In the genomic region with DNA sequence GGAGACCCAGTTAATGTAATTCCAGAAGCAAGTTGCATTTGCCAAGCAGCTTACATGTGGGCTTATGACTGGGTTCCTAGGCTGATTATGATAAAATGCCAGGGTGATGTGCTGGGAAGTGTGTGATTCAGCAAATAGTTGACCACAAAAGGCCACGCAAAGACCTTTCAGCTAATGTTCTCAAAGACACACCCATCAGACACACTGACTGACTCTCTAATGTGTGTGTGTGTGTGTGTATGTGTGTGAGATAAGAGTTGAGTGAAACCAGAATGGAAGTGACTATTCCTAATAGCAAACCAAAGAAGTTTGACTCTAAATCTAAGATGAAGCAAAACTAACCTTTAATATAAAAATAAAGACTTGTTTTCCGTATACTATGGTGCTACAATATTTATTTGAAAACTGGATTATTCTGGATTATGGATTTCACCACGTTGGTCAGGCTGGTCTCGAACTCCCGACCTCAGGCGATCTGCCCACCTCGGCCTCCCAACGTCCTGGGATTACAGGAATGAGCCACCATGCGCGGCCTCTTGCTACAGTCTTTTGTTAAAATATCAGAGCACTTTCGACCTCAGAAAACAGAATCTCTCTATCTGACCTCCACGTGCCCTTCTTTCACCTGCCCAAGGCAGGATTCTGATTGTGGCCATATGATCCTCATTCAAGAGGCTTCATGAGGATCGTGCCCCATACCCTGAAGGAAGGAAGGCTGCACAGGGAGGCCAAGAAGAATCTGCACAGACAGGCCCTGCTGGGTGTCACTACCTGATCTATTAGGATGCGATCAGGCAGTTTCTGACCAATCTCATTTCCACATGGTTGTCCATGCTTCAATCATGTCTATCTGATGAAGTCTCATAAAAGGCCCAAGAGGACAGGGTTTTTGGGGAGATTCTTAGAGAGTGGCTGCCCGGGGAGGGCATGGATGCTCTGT, we compare ENCODE assay signal across 1 cellular context.
A peak's percentile ranks its signal among the peaks of the same experiment; 100 is the strongest.
TF ChIP-seq lines count a peak whose summit lies in the region.

No MANE protein-coding gene starts in this region.

TF ChIP-seq in K562, 482 proteins besides CTCF, POLR2A, EP300 and RAD21 (continued from another document and continues in another):
- TF ChIP-seq ZHX1 (conservative IDR thresholded peaks at IDR 0.05; ENCODE audit: low read length) (no peak), GTF2E2 (tag; IDR thresholded peaks at IDR 0.05) (no peak), MECOM (CRISPR knock-in tag; IDR thresholded peaks at IDR 0.05) (no peak), SPI1 (IDR thresholded peaks at IDR 0.05; ENCODE audit: borderline replicate concordance, low read depth, low read length) (0 out of 2 replicates have a peak, but pooled peaks have one; percentile 50), ZBTB43 (CRISPR knock-in tag; IDR thresholded peaks at IDR 0.05) (peak; percentile 57; the same call in 1 of the 2 replicates), MLLT1 (IDR thresholded peaks at IDR 0.05) (peak in 1 of 2 experiments; percentile 97; a peak in 2 of 4 replicates), CEBPB (tag; IDR thresholded peaks at IDR 0.05) (0 out of 2 replicates have a peak, but pooled peaks have one; percentile 18), L3MBTL2 (IDR thresholded peaks at IDR 0.05) (0 out of 2 replicates have a peak, but pooled peaks have one; percentile 61), HDAC8 (tag; IDR thresholded peaks at IDR 0.05) (no peak), MAFG (tag; conservative IDR thresholded peaks at IDR 0.05) (peak; percentile 96), U2AF1 (optimal IDR thresholded peaks at IDR 0.05; ENCODE audit: low read depth, low read length) (no peak), GTF2F1 (IDR thresholded peaks at IDR 0.05; ENCODE audit: low read depth, low read length) (no peak), SNAPC5 (CRISPR knock-in tag; IDR thresholded peaks at IDR 0.05) (no peak), MCM3 (IDR thresholded peaks at IDR 0.05) (no peak), ZNF583 (CRISPR knock-in tag; IDR thresholded peaks at IDR 0.05) (no peak), RFX1 (IDR thresholded peaks at IDR 0.05) (no peak), NONO (IDR thresholded peaks at IDR 0.05; ENCODE audit: low read depth in 2 of 2, low read length in 1 of 2) (peak in 1 of 2 experiments; percentile 73; a peak in 1 of 4 replicates), PCBP1 (IDR thresholded peaks at IDR 0.05; ENCODE audit: low read depth, low read length, poor library complexity, severe bottlenecking) (no peak), TAF7 (tag; IDR thresholded peaks at IDR 0.05) (no peak), MTA2 (IDR thresholded peaks at IDR 0.05; ENCODE audit: low read depth) (peak; percentile 88), TRIM24 (IDR thresholded peaks at IDR 0.05) (peak; percentile 53 to 82; a peak in 2 of 4 replicates), PRDM10 (IDR thresholded peaks at IDR 0.05; ENCODE audit: partially characterized antibody) (peak; percentile 24), TAF1 (IDR thresholded peaks at IDR 0.05; ENCODE audit: control insufficient read depth, extremely low read depth, insufficient read depth, low read length, severe bottlenecking) (no peak), JUNB (CRISPR knock-in tag; conservative IDR thresholded peaks at IDR 0.05) (no peak), NFE2 (IDR thresholded peaks at IDR 0.05; ENCODE audit: low read depth) (peak; percentile 100), PYGO2 (tag; IDR thresholded peaks at IDR 0.05) (no peak), PHB (CRISPR knock-in tag; IDR thresholded peaks at IDR 0.05) (no peak), MAFK (IDR thresholded peaks at IDR 0.05; ENCODE audit: low read length) (peak; percentile 95), MTA3 (IDR thresholded peaks at IDR 0.05; ENCODE audit: borderline replicate concordance) (peak; percentile 91), SMARCA5 (IDR thresholded peaks at IDR 0.05) (no peak)
- TF ChIP-seq, protein P1, sequence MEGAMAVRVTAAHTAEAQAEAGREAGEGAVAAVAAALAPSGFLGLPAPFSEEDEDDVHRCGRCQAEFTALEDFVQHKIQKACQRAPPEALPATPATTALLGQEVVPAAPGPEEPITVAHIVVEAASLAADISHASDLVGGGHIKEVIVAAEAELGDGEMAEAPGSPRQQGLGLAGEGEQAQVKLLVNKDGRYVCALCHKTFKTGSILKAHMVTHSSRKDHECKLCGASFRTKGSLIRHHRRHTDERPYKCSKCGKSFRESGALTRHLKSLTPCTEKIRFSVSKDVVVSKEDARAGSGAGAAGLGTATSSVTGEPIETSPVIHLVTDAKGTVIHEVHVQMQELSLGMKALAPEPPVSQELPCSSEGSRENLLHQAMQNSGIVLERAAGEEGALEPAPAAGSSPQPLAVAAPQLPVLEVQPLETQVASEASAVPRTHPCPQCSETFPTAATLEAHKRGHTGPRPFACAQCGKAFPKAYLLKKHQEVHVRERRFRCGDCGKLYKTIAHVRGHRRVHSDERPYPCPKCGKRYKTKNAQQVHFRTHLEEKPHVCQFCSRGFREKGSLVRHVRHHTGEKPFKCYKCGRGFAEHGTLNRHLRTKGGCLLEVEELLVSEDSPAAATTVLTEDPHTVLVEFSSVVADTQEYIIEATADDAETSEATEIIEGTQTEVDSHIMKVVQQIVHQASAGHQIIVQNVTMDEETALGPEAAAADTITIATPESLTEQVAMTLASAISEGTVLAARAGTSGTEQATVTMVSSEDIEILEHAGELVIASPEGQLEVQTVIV (CRISPR knock-in tag; IDR thresholded peaks at IDR 0.05; ENCODE audit: borderline replicate concordance), result no peak
- TF ChIP-seq, protein P2, sequence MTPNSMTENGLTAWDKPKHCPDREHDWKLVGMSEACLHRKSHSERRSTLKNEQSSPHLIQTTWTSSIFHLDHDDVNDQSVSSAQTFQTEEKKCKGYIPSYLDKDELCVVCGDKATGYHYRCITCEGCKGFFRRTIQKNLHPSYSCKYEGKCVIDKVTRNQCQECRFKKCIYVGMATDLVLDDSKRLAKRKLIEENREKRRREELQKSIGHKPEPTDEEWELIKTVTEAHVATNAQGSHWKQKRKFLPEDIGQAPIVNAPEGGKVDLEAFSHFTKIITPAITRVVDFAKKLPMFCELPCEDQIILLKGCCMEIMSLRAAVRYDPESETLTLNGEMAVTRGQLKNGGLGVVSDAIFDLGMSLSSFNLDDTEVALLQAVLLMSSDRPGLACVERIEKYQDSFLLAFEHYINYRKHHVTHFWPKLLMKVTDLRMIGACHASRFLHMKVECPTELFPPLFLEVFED (CRISPR knock-in tag; conservative IDR thresholded peaks at IDR 0.05), result no peak
- TF ChIP-seq, protein P3, sequence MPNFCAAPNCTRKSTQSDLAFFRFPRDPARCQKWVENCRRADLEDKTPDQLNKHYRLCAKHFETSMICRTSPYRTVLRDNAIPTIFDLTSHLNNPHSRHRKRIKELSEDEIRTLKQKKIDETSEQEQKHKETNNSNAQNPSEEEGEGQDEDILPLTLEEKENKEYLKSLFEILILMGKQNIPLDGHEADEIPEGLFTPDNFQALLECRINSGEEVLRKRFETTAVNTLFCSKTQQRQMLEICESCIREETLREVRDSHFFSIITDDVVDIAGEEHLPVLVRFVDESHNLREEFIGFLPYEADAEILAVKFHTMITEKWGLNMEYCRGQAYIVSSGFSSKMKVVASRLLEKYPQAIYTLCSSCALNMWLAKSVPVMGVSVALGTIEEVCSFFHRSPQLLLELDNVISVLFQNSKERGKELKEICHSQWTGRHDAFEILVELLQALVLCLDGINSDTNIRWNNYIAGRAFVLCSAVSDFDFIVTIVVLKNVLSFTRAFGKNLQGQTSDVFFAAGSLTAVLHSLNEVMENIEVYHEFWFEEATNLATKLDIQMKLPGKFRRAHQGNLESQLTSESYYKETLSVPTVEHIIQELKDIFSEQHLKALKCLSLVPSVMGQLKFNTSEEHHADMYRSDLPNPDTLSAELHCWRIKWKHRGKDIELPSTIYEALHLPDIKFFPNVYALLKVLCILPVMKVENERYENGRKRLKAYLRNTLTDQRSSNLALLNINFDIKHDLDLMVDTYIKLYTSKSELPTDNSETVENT (CRISPR knock-in tag; IDR thresholded peaks at IDR 0.05), result no peak
- TF ChIP-seq, protein P4, sequence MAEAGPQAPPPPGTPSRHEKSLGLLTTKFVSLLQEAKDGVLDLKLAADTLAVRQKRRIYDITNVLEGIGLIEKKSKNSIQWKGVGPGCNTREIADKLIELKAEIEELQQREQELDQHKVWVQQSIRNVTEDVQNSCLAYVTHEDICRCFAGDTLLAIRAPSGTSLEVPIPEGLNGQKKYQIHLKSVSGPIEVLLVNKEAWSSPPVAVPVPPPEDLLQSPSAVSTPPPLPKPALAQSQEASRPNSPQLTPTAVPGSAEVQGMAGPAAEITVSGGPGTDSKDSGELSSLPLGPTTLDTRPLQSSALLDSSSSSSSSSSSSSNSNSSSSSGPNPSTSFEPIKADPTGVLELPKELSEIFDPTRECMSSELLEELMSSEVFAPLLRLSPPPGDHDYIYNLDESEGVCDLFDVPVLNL (CRISPR knock-in tag; IDR thresholded peaks at IDR 0.05; ENCODE audit: low read depth), result no peak
- TF ChIP-seq, protein P5, sequence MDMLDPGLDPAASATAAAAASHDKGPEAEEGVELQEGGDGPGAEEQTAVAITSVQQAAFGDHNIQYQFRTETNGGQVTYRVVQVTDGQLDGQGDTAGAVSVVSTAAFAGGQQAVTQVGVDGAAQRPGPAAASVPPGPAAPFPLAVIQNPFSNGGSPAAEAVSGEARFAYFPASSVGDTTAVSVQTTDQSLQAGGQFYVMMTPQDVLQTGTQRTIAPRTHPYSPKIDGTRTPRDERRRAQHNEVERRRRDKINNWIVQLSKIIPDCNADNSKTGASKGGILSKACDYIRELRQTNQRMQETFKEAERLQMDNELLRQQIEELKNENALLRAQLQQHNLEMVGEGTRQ (CRISPR knock-in tag; IDR thresholded peaks at IDR 0.05), result no peak
- TF ChIP-seq, protein P6, sequence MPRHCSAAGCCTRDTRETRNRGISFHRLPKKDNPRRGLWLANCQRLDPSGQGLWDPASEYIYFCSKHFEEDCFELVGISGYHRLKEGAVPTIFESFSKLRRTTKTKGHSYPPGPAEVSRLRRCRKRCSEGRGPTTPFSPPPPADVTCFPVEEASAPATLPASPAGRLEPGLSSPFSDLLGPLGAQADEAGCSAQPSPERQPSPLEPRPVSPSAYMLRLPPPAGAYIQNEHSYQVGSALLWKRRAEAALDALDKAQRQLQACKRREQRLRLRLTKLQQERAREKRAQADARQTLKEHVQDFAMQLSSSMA (CRISPR knock-in tag; IDR thresholded peaks at IDR 0.05), result no peak
